Comparison of ENCODE assay signal across 16 cellular contexts in genomic region chr1:216905781-216906180, GRCh38.
DNase-seq lines count a peak whose midpoint lies in the region; ATAC-seq and TF ChIP-seq lines count a peak whose summit lies in the region.
"Had no signal": no experiment of that assay in that cellular context is flagged by ENCODE, and none has a peak within 500 bp of the region (broad histone marks: within the 10 kb centered on the region; RNA-seq: fewer than 3 reads in every experiment).

No MANE protein-coding gene starts in this region.

- DNase-seq in ELF-1 (ENCODE audit: low read depth, low spot score) (peak; percentile 28), PC-3 (peak; percentile 14), glutamatergic neuron (no peak), superior temporal gyrus (ENCODE audit: extremely low spot score) (no peak)
- no peak for DNase-seq in activated CD8-positive, alpha-beta T cell treated with anti-CD3 and anti-CD28 coated beads, Interleukin-2, amount 10 ng/mL, durations not matched to agents 7 days and 5 days
- DNase-seq: C1 segment of cervical spinal cord; CD4-positive, alpha-beta memory T cell; COR-L47; DMS153; DND-41; GDM1; GM23248; H7; HCEC 1CT had no signal

- no peak overlapping the region for H3K4me2 ChIP-seq in PC-3 (ENCODE audit: low read length)

- H3K9me3 Mint-ChIP-seq in glutamatergic neuron (ENCODE audit: unreplicated experiment): peaks cover 8% of the 10 kb centered on the region
- no peaks in the 10 kb centered on the region for H3K9me3 Mint-ChIP-seq in activated CD8-positive, alpha-beta T cell treated with anti-CD3 and anti-CD28 coated beads, Interleukin-2, amount 10 ng/mL, durations not matched to agents 7 days and 5 days (ENCODE audit: insufficient read depth)

- H3F3A ChIP-seq in PC-3 (ENCODE audit: low read length, unreplicated experiment): no peaks in the 10 kb centered on the region

- no peak overlapping the region for H2AFZ ChIP-seq in PC-3 (ENCODE audit: low read length)
- H2AFZ ChIP-seq: GM23248 had no signal

- peaks cover 4% of the 10 kb centered on the region for H3K27me3 Mint-ChIP-seq in glutamatergic neuron (ENCODE audit: unreplicated experiment)
- H3K27me3 Mint-ChIP-seq in activated CD8-positive, alpha-beta T cell treated with anti-CD3 and anti-CD28 coated beads, Interleukin-2, amount 10 ng/mL, durations not matched to agents 7 days and 5 days (ENCODE audit: low read depth): no peaks in the 10 kb centered on the region
- H3K27me3 Mint-ChIP-seq: CD4-positive, alpha-beta memory T cell had no signal

- H3K9me3 ChIP-seq in PC-3 (ENCODE audit: low read length): no peaks in the 10 kb centered on the region

- H3K4me1 ChIP-seq in PC-3 (ENCODE audit: insufficient read depth, low read length): peaks cover 19% of the 10 kb centered on the region

- no peak overlapping the region for H3K4me3 Mint-ChIP-seq in glutamatergic neuron (ENCODE audit: unreplicated experiment)
- no peak overlapping the region for H3K4me3 Mint-ChIP-seq in activated CD8-positive, alpha-beta T cell treated with anti-CD3 and anti-CD28 coated beads, Interleukin-2, amount 10 ng/mL, durations not matched to agents 7 days and 5 days
- H3K4me3 Mint-ChIP-seq: CD4-positive, alpha-beta memory T cell had no signal

- H3K9me2 ChIP-seq in PC-3 (replicated peaks; ENCODE audit: low read length): no peaks in the 10 kb centered on the region

- H3K4me1 Mint-ChIP-seq in glutamatergic neuron (ENCODE audit: low read depth, unreplicated experiment): peaks cover 36% of the 10 kb centered on the region
- no peaks in the 10 kb centered on the region for H3K4me1 Mint-ChIP-seq in activated CD8-positive, alpha-beta T cell treated with anti-CD3 and anti-CD28 coated beads, Interleukin-2, amount 10 ng/mL, durations not matched to agents 7 days and 5 days (ENCODE audit: low read depth)
- H3K4me1 Mint-ChIP-seq: CD4-positive, alpha-beta memory T cell had no signal

- BruUV-seq in PC-3 (replicated peaks; lab: Mats Ljungman, UMichigan): no TSS peak

- intact Hi-C loops in PC-3 (cut with micrococcal nuclease): loop anchor here (10.0 kb wide), 1 partner anchor 1931 kb away; no protein-coding TSS in a partner anchor

- no peak for TF ChIP-seq CTCF in PC-3 (conservative IDR thresholded peaks at IDR 0.05; ENCODE audit: low read depth, low read length)
- no peak for TF ChIP-seq CTCF in glutamatergic neuron (IDR thresholded peaks at IDR 0.05; ENCODE audit: partially characterized antibody, unreplicated experiment)

- H3K4me3 ChIP-seq in PC-3 (ENCODE audit: low read length): no peak overlapping the region
- H3K4me3 ChIP-seq: GM12878, GM23248 had no signal

- no peaks in the 10 kb centered on the region for H4K20me1 ChIP-seq in PC-3 (ENCODE audit: low read length)

- no peak overlapping the region for H3K27ac ChIP-seq in PC-3 (ENCODE audit: low read length)
- H3K27ac ChIP-seq: GM23248 had no signal

- POLR2A ChIA-PET in PC-3 (lab: Charles Lee; ENCODE audit: unreplicated experiment): no interaction called here
- POLR2A ChIA-PET in activated CD8-positive, alpha-beta T cell treated with anti-CD3 and anti-CD28 coated beads, Interleukin-2, amount 10 ng/mL, durations not matched to agents 7 days and 5 days (lab: Charles Lee): no interaction called here

- peak overlapping the region; percentile 36 for H3K27ac Mint-ChIP-seq in glutamatergic neuron (ENCODE audit: unreplicated experiment)
- H3K27ac Mint-ChIP-seq in activated CD8-positive, alpha-beta T cell treated with anti-CD3 and anti-CD28 coated beads, Interleukin-2, amount 10 ng/mL, durations not matched to agents 7 days and 5 days: no peak overlapping the region
- H3K27ac Mint-ChIP-seq: CD4-positive, alpha-beta memory T cell had no signal

- no peaks in the 10 kb centered on the region for H3K27me3 ChIP-seq in PC-3 (ENCODE audit: low read length)

- ATAC-seq in PC-3 (no peak), HG02884 (IDR thresholded peaks at IDR 0.05; ENCODE audit: unreplicated experiment) (no peak)
- no peak for ATAC-seq in activated CD8-positive, alpha-beta T cell treated with anti-CD3 and anti-CD28 coated beads, Interleukin-2, amount 10 ng/mL, durations not matched to agents 7 days and 5 days
- ATAC-seq: GM12878 had no signal

- CTCF ChIA-PET in PC-3 (lab: Charles Lee): no interaction called here
- CTCF ChIA-PET in activated CD8-positive, alpha-beta T cell treated with anti-CD3 and anti-CD28 coated beads, Interleukin-2, amount 10 ng/mL, durations not matched to agents 7 days and 5 days (lab: Charles Lee): no interaction called here

- H3K9ac ChIP-seq in PC-3 (ENCODE audit: low read length): no peak overlapping the region
- H3K9ac ChIP-seq: GM23248 had no signal

- H3K36me3 ChIP-seq in PC-3 (ENCODE audit: low read depth, low read length): no peaks in the 10 kb centered on the region

- H3K79me2 ChIP-seq in PC-3 (ENCODE audit: low read length): no peaks in the 10 kb centered on the region

- H3K36me3 Mint-ChIP-seq in glutamatergic neuron (ENCODE audit: unreplicated experiment): no peaks in the 10 kb centered on the region
- no peaks in the 10 kb centered on the region for H3K36me3 Mint-ChIP-seq in activated CD8-positive, alpha-beta T cell treated with anti-CD3 and anti-CD28 coated beads, Interleukin-2, amount 10 ng/mL, durations not matched to agents 7 days and 5 days (ENCODE audit: low read depth)
- H3K36me3 Mint-ChIP-seq: CD4-positive, alpha-beta memory T cell had no signal

Comparison
In these comparisons a context has a peak if more than half of its experiments do, and no peak if none do; other contexts are left out.
1. DNase-seq: peak in ELF-1 (single experiment) and PC-3 (single experiment); none in glutamatergic neuron (single experiment), superior temporal gyrus (single experiment) and activated CD8-positive, alpha-beta T cell treated with anti-CD3 and anti-CD28 coated beads, Interleukin-2, amount 10 ng/mL, durations not matched to agents 7 days and 5 days (single experiment).